In genomic region chr13:46355088-46355468, GRCh38 we compare ENCODE assay signal across 14 cellular contexts. TPM values are rescaled to one million over a fixed set of nuclear protein-coding genes. Genes with fewer than 3 reads are reported as not detected.
DNase-seq lines count a peak whose midpoint lies in the region; ATAC-seq and TF ChIP-seq lines count a peak whose summit lies in the region.
"Had no signal": no experiment of that assay in that cellular context is flagged by ENCODE, and none has a peak within 500 bp of the region (broad histone marks: within the 10 kb centered on the region; RNA-seq: fewer than 3 reads in every experiment).

No MANE protein-coding gene starts in this region.

- in situ Hi-C loops in GM23248 (cut with MboI): no loop called here

- H3K9me3 ChIP-seq in AG04450 (ENCODE audit: control insufficient read depth, insufficient read depth, low read length) (peaks cover 2% of the 10 kb centered on the region; the same call in 1 of the 2 replicates), GM23248 (ENCODE audit: low read depth) (no peaks in the 10 kb centered on the region), left lung (no peaks in the 10 kb centered on the region)
- H3K9me3 ChIP-seq: uterus had no signal

- H3K27me3 Mint-ChIP-seq in activated T-helper 17 cell treated with anti-CD3 and anti-CD28 coated beads, Interleukin-2, amount 50 U/mL, for 72 hours: no peaks in the 10 kb centered on the region

- POLR2A ChIA-PET in AG04450 (lab: Yijun Ruan, JAX): interaction anchor here (0.7 to 1.3 kb wide), 2 partner anchors 14 to 937 kb away, joined by 3 to 7 read pairs; no protein-coding TSS in a partner anchor

- TF ChIP-seq CTCF in AG04450 (IDR thresholded peaks at IDR 0.05; ENCODE audit: low read depth, low read length) (no peak), left lung (IDR thresholded peaks at IDR 0.05) (no peak)

- peak overlapping the region; percentile 76 for H3K9ac ChIP-seq in GM23248

- H3K27ac Mint-ChIP-seq in activated T-helper 17 cell treated with anti-CD3 and anti-CD28 coated beads, Interleukin-2, amount 50 U/mL, for 72 hours: peak overlapping the region; percentile 94

- WGBS in GM23248 (ENCODE audit: low coverage in 1 of 2, low lambda C conversion rate in 2 of 2, missing lambda C conversion rate in 2 of 2), 2 experiments: 14 to 18% methylated on average over 5 of the region's 5 CpGs

- H3K36me3 ChIP-seq in GM23248 (ENCODE audit: low read depth) (no peaks in the 10 kb centered on the region), left lung (peaks cover 0 to 2% of the 10 kb centered on the region in 2 donors)
- H3K36me3 ChIP-seq: uterus had no signal

- peaks cover 5% of the 10 kb centered on the region for H3K9me3 Mint-ChIP-seq in activated T-helper 17 cell treated with anti-CD3 and anti-CD28 coated beads, Interleukin-2, amount 50 U/mL, for 72 hours

- peak overlapping the region; percentile 70 for H2AFZ ChIP-seq in GM23248

- H3K4me1 ChIP-seq in GM23248 (ENCODE audit: insufficient read depth): peaks cover 29% of the 10 kb centered on the region
- peaks cover 0 to 32% of the 10 kb centered on the region in 2 donors for H3K4me1 ChIP-seq in left lung
- H3K4me1 ChIP-seq: uterus had no signal

- peaks cover 8% of the 10 kb centered on the region for H3K4me1 Mint-ChIP-seq in activated T-helper 17 cell treated with anti-CD3 and anti-CD28 coated beads, Interleukin-2, amount 50 U/mL, for 72 hours

- peak overlapping the region; percentile 83 for H3K4me2 ChIP-seq in GM23248 (ENCODE audit: unreplicated experiment)

- peaks cover 7% of the 10 kb centered on the region for H3K36me3 Mint-ChIP-seq in activated T-helper 17 cell treated with anti-CD3 and anti-CD28 coated beads, Interleukin-2, amount 50 U/mL, for 72 hours (ENCODE audit: low read depth)

- H3K27ac ChIP-seq in AG04450 (ENCODE audit: low read depth, low read length) (peak overlapping the region; percentile 66), GM23248 (peak overlapping the region; percentile 98), left lung (peak overlapping the region; percentile 27 to 92)
- H3K27ac ChIP-seq: C4-2B, uterus had no signal

- H3K27me3 ChIP-seq in AG04450 (ENCODE audit: control insufficient read depth, insufficient read depth, low read length): no peaks in the 10 kb centered on the region
- no peaks in the 10 kb centered on the region for H3K27me3 ChIP-seq in GM23248 (replicated peaks; ENCODE audit: insufficient read depth)
- no peaks in the 10 kb centered on the region for H3K27me3 ChIP-seq in left lung
- H3K27me3 ChIP-seq: uterus had no signal

- H3K4me3 ChIP-seq in AG04450 (ENCODE audit: low read depth, low read length) (no peak overlapping the region), GM23248 (peak overlapping the region; percentile 49), left lung (no peak overlapping the region)
- H3K4me3 ChIP-seq: uterus had no signal

- H4K20me1 ChIP-seq in GM23248 (ENCODE audit: insufficient read depth): no peaks in the 10 kb centered on the region

- no peaks in the 10 kb centered on the region for H3K79me2 ChIP-seq in GM23248 (ENCODE audit: insufficient read depth)

- CTCF ChIA-PET in AG04450 (lab: Charles Lee): no interaction called here

- H3F3A ChIP-seq in GM23248 (ENCODE audit: insufficient read depth): peaks cover 38% of the 10 kb centered on the region

- DNase-seq in AG04450 (ENCODE audit: low read depth, low spot score) (no peak), GM23248 (no peak), left lung (no peak), kidney glomerular epithelial cell (lab: John Stamatoyannopoulos, UW) (no peak)
- no peak for DNase-seq in stimulated activated naive CD4-positive, alpha-beta T cell treated with Interleukin-2 at 50 U/mL for 16 hours (lab: John Stamatoyannopoulos, UW)
- DNase-seq in activated CD4-positive, alpha-beta T cell treated with anti-CD3 and anti-CD28 coated beads, Interleukin-2, amount 50 U/mL, for 48 hours: no peak
- DNase-seq: activated effector memory CD4-positive, alpha-beta T cell treated with Interleukin-2 at 50 U/mL for 16 hours; glutamatergic neuron; NCI-H1092 treated with DMSO at 0.1 percent for 48 hours; uterus had no signal

- peak; percentile 12 for ATAC-seq in activated T-helper 17 cell treated with anti-CD3 and anti-CD28 coated beads, Interleukin-2, amount 50 U/mL, for 72 hours (replicated peaks)
- ATAC-seq in left lung: peak; percentile 17
- no peak for ATAC-seq in GM18909 (IDR thresholded peaks at IDR 0.05; ENCODE audit: poor library complexity, unreplicated experiment)

- H3K4me3 Mint-ChIP-seq in activated T-helper 17 cell treated with anti-CD3 and anti-CD28 coated beads, Interleukin-2, amount 50 U/mL, for 72 hours: peak overlapping the region; percentile 55

- no peaks in the 10 kb centered on the region for H3K9me2 ChIP-seq in GM23248 (ENCODE audit: insufficient read depth)

- intact Hi-C loops in left lung (cut with DNase I): no loop called here

RNA-seq across cellular contexts. Expression of gene RUBCNL, which starts 32.0 kb away (rescaled TPM):
- polyA plus RNA-seq in AG04450 (2011; rRNA removed) (not detected in 2 replicates), GM23248 (2016; fragmentation: Nextera tagmentation; extraction: Ambion mirVana) (1.1 and 1.3 TPM in 2 replicates)
- polyA minus RNA-seq in AG04450 (2011; rRNA and poly(A)+ RNA removed): not detected in 2 replicates
- 2.1 and 2.7 TPM in 2 replicates for total RNA-seq in GM23248 (2014; rRNA removed; shearing (Covaris generic))
- total RNA-seq in activated T-helper 17 cell treated with anti-CD3 and anti-CD28 coated beads, Interleukin-2, amount 50 U/mL, for 72 hours: 1 to 10 TPM in 1 of 2 donors, under 1 TPM in 1; 0.56 to 3.4 TPM
- total RNA-seq in left lung: 1 to 10 TPM; 1.9 to 6.6 TPM
- total RNA-seq: pulmonary artery endothelial cell had no signal
